In genomic region chr16:50151744-50152143, GRCh38 we compare ENCODE assay signal across 9 cellular contexts. TPM values are rescaled to one million over a fixed set of nuclear protein-coding genes. Genes with fewer than 3 reads are reported as not detected.
DNase-seq lines count a peak whose midpoint lies in the region; ATAC-seq and TF ChIP-seq lines count a peak whose summit lies in the region.
"Had no signal": no experiment of that assay in that cellular context is flagged by ENCODE, and none has a peak within 500 bp of the region (broad histone marks: within the 10 kb centered on the region; RNA-seq: fewer than 3 reads in every experiment).

No MANE protein-coding gene starts in this region.

- DNase-seq in Daoy (ENCODE audit: low read depth) (peak; percentile 5), T-cell (peak in 1 of 34 experiments; percentile 14), endodermal cell (no peak), HCEC 1CT (no peak), KG1 (lab: John Stamatoyannopoulos, UW) (no peak)

- POLR2A ChIA-PET in T-cell (lab: Charles Lee) = interaction anchor here in 1 of 2 donors (0.6 to 1.0 kb wide), 3 partner anchors 15 to 59 kb away, joined by 3 to 7 read pairs (median 3); no protein-coding TSS in a partner anchor

- H3K27ac ChIP-seq in endodermal cell (ENCODE audit: low read depth, low read length) = no peak overlapping the region

- WGBS in endodermal cell (ENCODE audit: insufficient coverage in 1 of 2, insufficient read length in 1 of 2), 2 experiments = 94 to 96% methylated on average over 10 to 12 of the region's 12 CpGs

- H3K9me3 ChIP-seq in endodermal cell (ENCODE audit: control insufficient read depth, low read length) (no peaks in the 10 kb centered on the region), skeletal muscle satellite cell (replicated peaks; ENCODE audit: low read length) (no peaks in the 10 kb centered on the region)

- H3K4me3 Mint-ChIP-seq in T-cell (peak overlapping the region; percentile 87 to 92 (median 89)), endodermal cell (peak overlapping the region; percentile 72)

- peak overlapping the region; percentile 99 for H3K4me2 ChIP-seq in skeletal muscle satellite cell (ENCODE audit: low read length)

- H3K27me3 Mint-ChIP-seq in T-cell (no peaks in the 10 kb centered on the region), endodermal cell (ENCODE audit: insufficient read depth) (no peaks in the 10 kb centered on the region)

- H3K36me3 ChIP-seq in endodermal cell (ENCODE audit: control insufficient read depth, insufficient read depth, low read length) (no peaks in the 10 kb centered on the region), skeletal muscle satellite cell (ENCODE audit: insufficient read depth, low read length) (no peaks in the 10 kb centered on the region)
- H3K36me3 ChIP-seq: cardiac muscle cell had no signal

- H3K9ac ChIP-seq in endodermal cell (ENCODE audit: extremely low read depth, low read length, poor library complexity, severe bottlenecking) (no peak overlapping the region), skeletal muscle satellite cell (ENCODE audit: low read depth, low read length) (peak overlapping the region; percentile 98)

- CTCF ChIA-PET in T-cell (lab: Charles Lee) = interaction anchor here (0.6 to 1.6 kb wide), 6 partner anchors 13 to 292 kb away, joined by 3 to 9 read pairs (median 4); partner anchors contain the start of genes CNEP1R1 (in 1 of the 2) and HEATR3 (in 1 of the 2)

- peak overlapping the region; percentile 93 for H3K4me3 ChIP-seq in endodermal cell (ENCODE audit: low read length)
- H3K4me3 ChIP-seq in skeletal muscle satellite cell (ENCODE audit: low read length) = no peak overlapping the region

- H3K9me3 Mint-ChIP-seq in T-cell (no peaks in the 10 kb centered on the region), endodermal cell (no peaks in the 10 kb centered on the region)

- peak overlapping the region; percentile 98 to 99 for H3K27ac Mint-ChIP-seq in T-cell
- H3K27ac Mint-ChIP-seq in endodermal cell = no peak overlapping the region

- H3K4me1 ChIP-seq in endodermal cell (ENCODE audit: control insufficient read depth, insufficient read depth, low read length) (peaks cover 4% of the 10 kb centered on the region), skeletal muscle satellite cell (ENCODE audit: control insufficient read depth, insufficient read depth, low read length) (peaks cover 18% of the 10 kb centered on the region)

- H3K27me3 ChIP-seq in endodermal cell (ENCODE audit: control insufficient read depth, insufficient read depth, low read length, poor library complexity, severe bottlenecking) (no peaks in the 10 kb centered on the region), skeletal muscle satellite cell (ENCODE audit: control insufficient read depth, insufficient read depth, low read length) (no peaks in the 10 kb centered on the region)
- H3K27me3 ChIP-seq: cardiac muscle cell had no signal

- H3K36me3 Mint-ChIP-seq in T-cell = no peaks in the 10 kb centered on the region
- no peaks in the 10 kb centered on the region for H3K36me3 Mint-ChIP-seq in endodermal cell (ENCODE audit: low read depth)

- ATAC-seq in T-cell (replicated peaks in 1 of 4) = no peak
- ATAC-seq in HG02678 (IDR thresholded peaks at IDR 0.05; ENCODE audit: unreplicated experiment) = no peak
- no peak for ATAC-seq in HG03045 (IDR thresholded peaks at IDR 0.05; ENCODE audit: unreplicated experiment)

- no peak for TF ChIP-seq CTCF in endodermal cell (conservative IDR thresholded peaks at IDR 0.05)

- H3K4me1 Mint-ChIP-seq in T-cell = peaks cover 30 to 34% (median 32%) of the 10 kb centered on the region in 3 donors
- peaks cover 19% of the 10 kb centered on the region for H3K4me1 Mint-ChIP-seq in endodermal cell

RNA-seq across cellular contexts. Expression of gene TENT4B, which starts 1.4 kb away (rescaled TPM):
- total RNA-seq in Daoy (2014; rRNA removed; shearing (Covaris generic)) = 5.2 and 6.5 TPM in 2 replicates
- total RNA-seq in T-cell = 10 to 100 TPM; 20.2 to 31.9 (median 20.9) TPM
- total RNA-seq in endodermal cell = 10 to 100 TPM; 12.8 to 14.1 TPM
- 9.3 TPM for polyA plus RNA-seq in endodermal cell (2013, experiment 1 of 2)
- polyA plus RNA-seq in endodermal cell (2013, experiment 2 of 2) = 8.9 TPM
- 9.9 and 10.7 TPM in 2 replicates for total RNA-seq in skeletal muscle satellite cell (2012; rRNA removed)
